17 cellular contexts compared by ENCODE assay signal in the genomic region with DNA sequence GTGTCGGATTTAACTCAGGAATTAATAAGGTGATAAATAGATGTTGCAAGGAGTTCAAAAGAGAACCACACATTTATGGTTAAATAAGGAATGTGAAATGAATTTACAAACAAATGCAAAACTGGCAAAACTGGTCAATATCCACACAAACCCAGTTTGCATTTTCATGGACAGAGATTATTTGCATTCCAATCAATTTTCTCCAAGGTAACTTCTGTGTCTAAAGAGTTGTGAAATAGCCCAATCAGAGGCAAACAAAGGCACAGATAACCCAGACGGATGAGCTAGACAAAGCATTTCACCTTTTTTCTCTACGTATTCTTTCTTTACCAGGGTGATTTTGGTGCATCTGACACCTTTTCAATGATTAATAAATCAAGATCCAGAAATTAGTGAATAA.
A peak's percentile ranks its signal among the peaks of the same experiment; 100 is the strongest.
DNase-seq lines count a peak whose midpoint lies in the region; ATAC-seq and TF ChIP-seq lines count a peak whose summit lies in the region.
"Had no signal": no experiment of that assay in that cellular context is flagged by ENCODE, and none has a peak within 500 bp of the region (broad histone marks: within the 10 kb centered on the region; RNA-seq: fewer than 3 reads in every experiment).

No MANE protein-coding gene starts in this region.

- no peaks in the 10 kb centered on the region for H3K27me3 Mint-ChIP-seq in progenitor cell of endocrine pancreas
- H3K27me3 Mint-ChIP-seq: CD4-positive, alpha-beta T cell had no signal

- no peak for ATAC-seq in left cardiac atrium
- ATAC-seq in PC-3, result no peak
- ATAC-seq in HG03196 (IDR thresholded peaks at IDR 0.05; ENCODE audit: unreplicated experiment), result no peak

- peak overlapping the region; percentile 58 for H3K4me3 ChIP-seq in left ventricle myocardium inferior
- no peak overlapping the region for H3K4me3 ChIP-seq in PC-3 (ENCODE audit: low read length)
- H3K4me3 ChIP-seq: coronary artery, transverse colon had no signal

- intact Hi-C loops in left ventricle myocardium inferior (cut with micrococcal nuclease), result no loop called here
- intact Hi-C loops in left cardiac atrium (cut with DNase I), result no loop called here
- intact Hi-C loops in PC-3 (cut with micrococcal nuclease), result no loop called here

- H3K9me3 ChIP-seq in left ventricle myocardium inferior (replicated peaks), result no peaks in the 10 kb centered on the region
- no peaks in the 10 kb centered on the region for H3K9me3 ChIP-seq in PC-3 (ENCODE audit: low read length)
- H3K9me3 ChIP-seq: transverse colon had no signal

- peaks cover 25% of the 10 kb centered on the region for H3K4me1 Mint-ChIP-seq in progenitor cell of endocrine pancreas (ENCODE audit: low read depth)

- DNase-seq in left ventricle myocardium inferior (no peak), left cardiac atrium (no peak), PC-3 (peak; percentile 60), epithelial cell of prostate (ENCODE audit: low read depth, low spot score) (no peak), progenitor cell of endocrine pancreas (ENCODE audit: low spot score, unreplicated experiment) (no peak), NCI-H2227 treated with DMSO at 0.1 percent for 48 hours (lab: John Stamatoyannopoulos, UW) (no peak), activated gamma-delta T cell treated with Interleukin-2 at 50 U/mL for 16 hours (no peak)
- DNase-seq: activated naive CD4-positive, alpha-beta T cell; CD4-positive, alpha-beta T cell; hypothalamus; NCI-H1694; nucleus accumbens; SIG-M5; stimulated activated naive CD4-positive, alpha-beta T cell treated with Interleukin-2 at 50 U/mL for 16 hours; transverse colon had no signal

- H3K27ac ChIP-seq in left ventricle myocardium inferior (replicated peaks), result peak overlapping the region; percentile 57
- H3K27ac ChIP-seq in PC-3 (ENCODE audit: low read length), result no peak overlapping the region
- H3K27ac ChIP-seq in epithelial cell of prostate, result peak overlapping the region; percentile 74
- H3K27ac ChIP-seq: coronary artery, transverse colon had no signal

- no peaks in the 10 kb centered on the region for H3F3A ChIP-seq in PC-3 (ENCODE audit: low read length, unreplicated experiment)

- BruUV-seq in PC-3 (replicated peaks; lab: Mats Ljungman, UMichigan), result no TSS peak

- H3K4me1 ChIP-seq in left ventricle myocardium inferior (peaks cover 29% of the 10 kb centered on the region), PC-3 (ENCODE audit: insufficient read depth, low read length) (peaks cover 34% of the 10 kb centered on the region)

- H3K4me2 ChIP-seq in PC-3 (ENCODE audit: low read length), result peak overlapping the region; percentile 0; the same call in 1 of the 2 replicates

- peaks cover 2% of the 10 kb centered on the region for H3K36me3 Mint-ChIP-seq in progenitor cell of endocrine pancreas (ENCODE audit: insufficient read depth)

- peak overlapping the region; percentile 79 for H3K27ac Mint-ChIP-seq in progenitor cell of endocrine pancreas
- H3K27ac Mint-ChIP-seq: CD4-positive, alpha-beta T cell had no signal

- no peaks in the 10 kb centered on the region for H4K20me1 ChIP-seq in PC-3 (ENCODE audit: low read length)

- H3K9me2 ChIP-seq in PC-3 (replicated peaks; ENCODE audit: low read length), result no peaks in the 10 kb centered on the region

- no peaks in the 10 kb centered on the region for H3K36me3 ChIP-seq in left ventricle myocardium inferior
- no peaks in the 10 kb centered on the region for H3K36me3 ChIP-seq in PC-3 (ENCODE audit: low read depth, low read length)
- H3K36me3 ChIP-seq: transverse colon had no signal

- H3K27me3 ChIP-seq in left ventricle myocardium inferior (ENCODE audit: low read depth), result no peaks in the 10 kb centered on the region
- no peaks in the 10 kb centered on the region for H3K27me3 ChIP-seq in PC-3 (ENCODE audit: low read length)
- H3K27me3 ChIP-seq: transverse colon had no signal

- no peaks in the 10 kb centered on the region for H3K79me2 ChIP-seq in PC-3 (ENCODE audit: low read length)

- peaks cover 14% of the 10 kb centered on the region for H3K9me3 Mint-ChIP-seq in progenitor cell of endocrine pancreas (ENCODE audit: low read depth)

- TF ChIP-seq CTCF in left ventricle myocardium inferior (IDR thresholded peaks at IDR 0.05; ENCODE audit: borderline replicate concordance) (no peak), PC-3 (conservative IDR thresholded peaks at IDR 0.05; ENCODE audit: low read depth, low read length) (no peak), progenitor cell of endocrine pancreas (IDR thresholded peaks at IDR 0.05; ENCODE audit: unreplicated experiment) (no peak)

- POLR2A ChIA-PET in PC-3 (lab: Charles Lee; ENCODE audit: unreplicated experiment), result no interaction called here

- no peak overlapping the region for H2AFZ ChIP-seq in PC-3 (ENCODE audit: low read length)

- no peak overlapping the region for H3K9ac ChIP-seq in PC-3 (ENCODE audit: low read length)

- peak overlapping the region; percentile 33 for H3K4me3 Mint-ChIP-seq in progenitor cell of endocrine pancreas (ENCODE audit: low read depth)
- H3K4me3 Mint-ChIP-seq: CD4-positive, alpha-beta T cell had no signal

- CTCF ChIA-PET in PC-3 (lab: Charles Lee), result no interaction called here
